Comparison of ENCODE assay signal across 8 cellular contexts in the genomic region with DNA sequence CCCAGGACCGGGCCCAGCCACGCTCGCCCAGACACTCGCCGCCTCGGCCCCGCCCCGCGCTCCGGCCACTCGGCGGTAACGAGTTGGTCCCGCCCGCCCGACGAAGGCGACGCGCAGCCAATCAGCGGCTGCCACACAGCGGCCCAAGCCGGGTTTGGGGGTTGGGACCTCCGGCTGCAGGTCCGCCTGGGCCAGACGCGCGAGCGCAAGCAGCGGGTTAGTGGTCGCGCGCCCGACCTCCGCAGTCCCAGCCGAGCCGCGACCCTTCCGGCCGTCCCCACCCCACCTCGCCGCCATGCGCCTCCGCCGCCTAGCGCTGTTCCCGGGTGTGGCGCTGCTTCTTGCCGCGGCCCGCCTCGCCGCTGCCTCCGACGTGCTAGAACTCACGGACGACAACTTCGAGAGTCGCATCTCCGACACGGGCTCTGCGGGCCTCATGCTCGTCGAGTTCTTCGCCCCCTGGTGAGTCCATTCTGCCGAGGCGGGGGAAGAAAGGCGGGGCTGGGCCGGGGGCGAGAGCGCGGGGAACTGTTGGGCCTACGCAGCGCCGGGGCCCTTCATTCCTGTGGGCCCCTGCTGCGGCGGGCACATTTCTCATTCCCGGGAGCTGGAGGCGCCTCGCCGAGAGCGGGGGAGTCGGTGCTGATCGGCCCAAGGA. TPM values are rescaled to one million over a fixed set of nuclear protein-coding genes. Genes with fewer than 3 reads are reported as not detected.
DNase-seq lines count a peak whose midpoint lies in the region; ATAC-seq and TF ChIP-seq lines count a peak whose summit lies in the region.
"Not testable (repeated sequence)": the region's sequence is repeated elsewhere in the genome, so short reads cannot be mapped to it uniquely, and the experiment has no call there.

A gene (plus strand): TSS at position 194 of the 658 bp plus-strand sequence. CDS start 102 bp downstream, at position 296.

- TF ChIP-seq CTCF in esophagus squamous epithelium (IDR thresholded peaks at IDR 0.05): peak in 3 of 6 experiments; percentile 38 to 60 (median 51)

- TF ChIP-seq POLR2A in esophagus squamous epithelium (IDR thresholded peaks at IDR 0.05): peak in 3 of 4 donors; percentile 92 to 98 (median 94)

- H3K4me3 ChIP-seq in esophagus squamous epithelium: peak within 1 kb of the TSS; percentile 77 to 90 (median 85)
- H3K4me3 ChIP-seq in muscle layer of duodenum (ENCODE audit: low read depth in 1 of 2, low read length in 2 of 2): peak within 1 kb of the TSS; percentile 74 to 80

- H3K36me3 Mint-ChIP-seq in activated T-helper 1 cell treated with anti-CD3 and anti-CD28 coated beads, Interleukin-12 subunit alpha, Interleukin-12 subunit beta, Interleukin-2, Interleukin-4 antibody, amounts not matched to agents 30 ng/mL and 10 ng/mL and 1 ng/mL, durations not matched to agents 14 hours and 24 hours and 36 hours (ENCODE audit: low read depth): peaks cover 14% of the 10 kb centered on the region

- DNase-seq in DMS53 treated with DMSO at 0.1 percent for 48 hours (lab: John Stamatoyannopoulos, UW; ENCODE audit: unreplicated experiment): peak; percentile 47
- peak; percentile 72 for DNase-seq in KG1 (lab: John Stamatoyannopoulos, UW)
- peak; percentile 90 for DNase-seq in RKO (ENCODE audit: low spot score)
- peak; percentile 92 for DNase-seq in activated T-helper 1 cell treated with anti-CD3 and anti-CD28 coated beads, Interleukin-12 subunit alpha, Interleukin-12 subunit beta, Interleukin-2, Interleukin-4 antibody, amounts not matched to agents 30 ng/mL and 10 ng/mL and 1 ng/mL, durations not matched to agents 14 hours and 24 hours and 36 hours (ENCODE audit: low spot score)
- peak; percentile 53 for DNase-seq in esophagus squamous epithelium (lab: John Stamatoyannopoulos, UW)
- DNase-seq in stimulated activated CD8-positive, alpha-beta memory T cell treated with anti-CD3 and anti-CD28 coated beads, Interleukin-7, amount 100 ng/mL, for 1 hour (ENCODE audit: low read depth in 2 of 2): peak; percentile 69 to 76

- H3K36me3 ChIP-seq in esophagus squamous epithelium; muscle layer of duodenum (ENCODE audit: control insufficient read depth in 1 of 2, insufficient read depth in 2 of 2, low read length in 2 of 2): not testable (repeated sequence)

- H3K4me1 ChIP-seq in esophagus squamous epithelium (peaks cover 27 to 49% (median 33%) of the 10 kb centered on the region in 3 donors), muscle layer of duodenum (ENCODE audit: control insufficient read depth in 1 of 2, insufficient read depth in 2 of 2, low read length in 2 of 2) (peaks cover 0 to 29% of the 10 kb centered on the region in 2 donors)

- peak within 1 kb of the TSS; percentile 97 for H3K4me3 Mint-ChIP-seq in activated T-helper 1 cell treated with anti-CD3 and anti-CD28 coated beads, Interleukin-12 subunit alpha, Interleukin-12 subunit beta, Interleukin-2, Interleukin-4 antibody, amounts not matched to agents 30 ng/mL and 10 ng/mL and 1 ng/mL, durations not matched to agents 14 hours and 24 hours and 36 hours

- H3K27me3 ChIP-seq in esophagus squamous epithelium; muscle layer of duodenum (ENCODE audit: low read depth, low read length): not testable (repeated sequence)

- H3K9me3 ChIP-seq in esophagus squamous epithelium; muscle layer of duodenum (ENCODE audit: control insufficient read depth in 1 of 2, low read length in 2 of 2): not testable (repeated sequence)

- ATAC-seq in GM21737 (IDR thresholded peaks at IDR 0.05; ENCODE audit: unreplicated experiment): peak; percentile 75

- not testable (repeated sequence) for H3K9me3 Mint-ChIP-seq in activated T-helper 1 cell treated with anti-CD3 and anti-CD28 coated beads, Interleukin-12 subunit alpha, Interleukin-12 subunit beta, Interleukin-2, Interleukin-4 antibody, amounts not matched to agents 30 ng/mL and 10 ng/mL and 1 ng/mL, durations not matched to agents 14 hours and 24 hours and 36 hours

- intact Hi-C loops in activated T-helper 1 cell treated with anti-CD3 and anti-CD28 coated beads, Interleukin-12 subunit alpha, Interleukin-12 subunit beta, Interleukin-2, Interleukin-4 antibody, amounts not matched to agents 30 ng/mL and 10 ng/mL and 1 ng/mL, durations not matched to agents 14 hours and 24 hours and 36 hours (cut with micrococcal nuclease): loop anchor here (1.0 to 5.0 kb wide), 4 partner anchors 78 to 681 kb away; a partner anchor contains a TSS
- intact Hi-C loops in esophagus squamous epithelium (cut with DNase I): not testable (repeated sequence)

- H3K27ac Mint-ChIP-seq in activated T-helper 1 cell treated with anti-CD3 and anti-CD28 coated beads, Interleukin-12 subunit alpha, Interleukin-12 subunit beta, Interleukin-2, Interleukin-4 antibody, amounts not matched to agents 30 ng/mL and 10 ng/mL and 1 ng/mL, durations not matched to agents 14 hours and 24 hours and 36 hours: peak within 1 kb of the TSS; percentile 98

- H3K27ac ChIP-seq in esophagus squamous epithelium (peak within 1 kb of the TSS; percentile 93 to 98 (median 96)), muscle layer of duodenum (ENCODE audit: low read length) (peak within 1 kb of the TSS; percentile 47)

- 0% methylated on average over 2 to 11 of the region's 84 CpGs for WGBS in esophagus squamous epithelium, 2 donors

- peaks cover 28% of the 10 kb centered on the region for H3K4me1 Mint-ChIP-seq in activated T-helper 1 cell treated with anti-CD3 and anti-CD28 coated beads, Interleukin-12 subunit alpha, Interleukin-12 subunit beta, Interleukin-2, Interleukin-4 antibody, amounts not matched to agents 30 ng/mL and 10 ng/mL and 1 ng/mL, durations not matched to agents 14 hours and 24 hours and 36 hours (ENCODE audit: low read depth)

- not testable (repeated sequence) for H3K27me3 Mint-ChIP-seq in activated T-helper 1 cell treated with anti-CD3 and anti-CD28 coated beads, Interleukin-12 subunit alpha, Interleukin-12 subunit beta, Interleukin-2, Interleukin-4 antibody, amounts not matched to agents 30 ng/mL and 10 ng/mL and 1 ng/mL, durations not matched to agents 14 hours and 24 hours and 36 hours (ENCODE audit: insufficient read depth)

RNA-seq across cellular contexts. Expression of the gene that starts here (rescaled TPM):
- 299 and 303 TPM in 2 replicates for total RNA-seq in activated T-helper 1 cell treated with anti-CD3 and anti-CD28 coated beads, Interleukin-12 subunit alpha, Interleukin-12 subunit beta, Interleukin-2, Interleukin-4 antibody, amounts not matched to agents 30 ng/mL and 10 ng/mL and 1 ng/mL, durations not matched to agents 14 hours and 24 hours and 36 hours
- 100 to 1,000 TPM in 3 of 4 donors, 10 to 100 TPM in 1; 74.6 to 155 (median 129) TPM for total RNA-seq in esophagus squamous epithelium

Comparison
In these comparisons a context has a peak if more than half of its experiments do, and no peak if none do; other contexts are left out.
1. Peak in every context shown above with its lines: DNase-seq, ATAC-seq, H3K4me3 ChIP-seq and H3K27ac ChIP-seq.